Comparison of ENCODE assay signal across 8 cellular contexts in the genomic region with DNA sequence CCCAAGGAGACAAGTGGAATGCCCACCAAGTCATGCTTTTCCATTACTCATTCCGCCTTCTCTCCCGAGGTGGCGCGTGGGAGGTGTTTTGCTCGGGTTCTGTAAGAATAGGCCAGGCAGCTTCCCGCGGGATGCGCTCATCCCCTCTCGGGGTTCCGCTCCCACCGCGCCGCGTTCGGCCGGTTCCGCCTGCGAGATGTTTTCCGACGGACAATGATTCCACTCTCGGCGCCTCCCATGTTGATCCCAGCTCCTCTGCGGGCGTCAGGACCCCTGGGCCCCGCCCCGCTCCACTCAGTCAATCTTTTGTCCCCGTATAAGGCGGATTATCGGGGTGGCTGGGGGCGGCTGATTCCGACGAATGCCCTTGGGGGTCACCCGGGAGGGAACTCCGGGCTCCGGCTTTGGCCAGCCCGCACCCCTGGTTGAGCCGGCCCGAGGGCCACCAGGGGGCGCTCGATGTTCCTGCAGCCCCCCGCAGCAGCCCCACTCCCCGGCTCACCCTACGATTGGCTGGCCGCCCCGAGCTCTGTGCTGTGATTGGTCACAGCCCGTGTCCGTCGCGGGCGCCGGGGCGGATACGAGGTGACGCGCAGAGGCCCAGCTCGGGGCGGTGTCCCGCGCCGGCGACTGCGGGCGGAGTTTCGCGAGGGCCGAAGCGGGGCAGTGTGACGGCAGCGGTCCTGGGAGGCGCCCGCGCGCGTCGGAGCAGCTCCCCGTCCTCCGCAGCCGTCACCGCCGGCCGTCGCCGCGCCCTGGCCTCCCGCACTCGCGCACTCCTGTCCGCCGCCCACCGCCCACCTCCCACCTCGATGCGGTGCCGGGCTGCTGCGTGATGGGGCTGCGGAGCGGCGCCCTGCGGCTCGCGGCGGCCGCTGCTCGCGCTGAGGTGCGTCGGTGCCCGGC. TPM values are rescaled to one million over a fixed set of nuclear protein-coding genes. Genes with fewer than 3 reads are reported as not detected.
A peak's percentile ranks its signal among the peaks of the same experiment; 100 is the strongest.
DNase-seq lines count a peak whose midpoint lies in the region; ATAC-seq and TF ChIP-seq lines count a peak whose summit lies in the region.

A gene with protein sequence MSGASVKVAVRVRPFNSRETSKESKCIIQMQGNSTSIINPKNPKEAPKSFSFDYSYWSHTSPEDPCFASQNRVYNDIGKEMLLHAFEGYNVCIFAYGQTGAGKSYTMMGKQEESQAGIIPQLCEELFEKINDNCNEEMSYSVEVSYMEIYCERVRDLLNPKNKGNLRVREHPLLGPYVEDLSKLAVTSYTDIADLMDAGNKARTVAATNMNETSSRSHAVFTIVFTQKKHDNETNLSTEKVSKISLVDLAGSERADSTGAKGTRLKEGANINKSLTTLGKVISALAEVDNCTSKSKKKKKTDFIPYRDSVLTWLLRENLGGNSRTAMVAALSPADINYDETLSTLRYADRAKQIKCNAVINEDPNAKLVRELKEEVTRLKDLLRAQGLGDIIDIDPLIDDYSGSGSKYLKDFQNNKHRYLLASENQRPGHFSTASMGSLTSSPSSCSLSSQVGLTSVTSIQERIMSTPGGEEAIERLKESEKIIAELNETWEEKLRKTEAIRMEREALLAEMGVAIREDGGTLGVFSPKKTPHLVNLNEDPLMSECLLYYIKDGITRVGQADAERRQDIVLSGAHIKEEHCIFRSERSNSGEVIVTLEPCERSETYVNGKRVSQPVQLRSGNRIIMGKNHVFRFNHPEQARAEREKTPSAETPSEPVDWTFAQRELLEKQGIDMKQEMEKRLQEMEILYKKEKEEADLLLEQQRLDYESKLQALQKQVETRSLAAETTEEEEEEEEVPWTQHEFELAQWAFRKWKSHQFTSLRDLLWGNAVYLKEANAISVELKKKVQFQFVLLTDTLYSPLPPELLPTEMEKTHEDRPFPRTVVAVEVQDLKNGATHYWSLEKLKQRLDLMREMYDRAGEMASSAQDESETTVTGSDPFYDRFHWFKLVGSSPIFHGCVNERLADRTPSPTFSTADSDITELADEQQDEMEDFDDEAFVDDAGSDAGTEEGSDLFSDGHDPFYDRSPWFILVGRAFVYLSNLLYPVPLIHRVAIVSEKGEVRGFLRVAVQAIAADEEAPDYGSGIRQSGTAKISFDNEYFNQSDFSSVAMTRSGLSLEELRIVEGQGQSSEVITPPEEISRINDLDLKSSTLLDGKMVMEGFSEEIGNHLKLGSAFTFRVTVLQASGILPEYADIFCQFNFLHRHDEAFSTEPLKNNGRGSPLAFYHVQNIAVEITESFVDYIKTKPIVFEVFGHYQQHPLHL (N-terminal part only) (plus strand): TSS at position 666 of the 906 bp plus-strand sequence. CDS start 21,759 bp downstream, outside the sequence.

- ATAC-seq in HG03442 (IDR thresholded peaks at IDR 0.05; ENCODE audit: unreplicated experiment), result peak; percentile 92
- peak; percentile 95 for ATAC-seq in left colon

- POLR2A ChIA-PET in BJ (lab: Charles Lee), result no interaction called here

- peak; percentile 79 for DNase-seq in BJ (ENCODE audit: low read depth)
- DNase-seq in GM19238 (ENCODE audit: insufficient read length, low spot score), result peak; percentile 100
- DNase-seq in NCI-H524 treated with DMSO at 0.1 percent for 48 hours (lab: John Stamatoyannopoulos, UW), result peak; percentile 74
- DNase-seq in activated CD4-positive, alpha-beta T cell treated with anti-CD3 and anti-CD28 coated beads for 48 hours, result peak; percentile 97
- peak; percentile 99 for DNase-seq in colonic mucosa
- peak; percentile 98 to 99 for DNase-seq in left colon
- DNase-seq in stimulated activated CD4-positive, alpha-beta T cell treated with anti-CD3 and anti-CD28 coated beads, Interleukin-1b, Interleukin-23, amount 100 ng/mL, for 48 hours, result peak; percentile 95

- H3K27me3 ChIP-seq in BJ (ENCODE audit: control insufficient read depth, insufficient read depth, low read length), result no peaks in the 10 kb centered on the region
- H3K27me3 ChIP-seq in colonic mucosa, result no peaks in the 10 kb centered on the region

- TF ChIP-seq CTCF in BJ (IDR thresholded peaks at IDR 0.05; ENCODE audit: insufficient read depth, low read depth, low read length) (peak; percentile 97), colonic mucosa (IDR thresholded peaks at IDR 0.05) (peak; percentile 95)

- intact Hi-C loops in colonic mucosa (cut with DNase I) (loop anchor here (5.0 kb wide), 1 partner anchor 127 kb away; no protein-coding TSS in a partner anchor), left colon (cut with DNase I, micrococcal nuclease) (no loop called here)

- peak within 1 kb of the TSS; percentile 98 to 99 for H3K9ac ChIP-seq in colonic mucosa (ENCODE audit: low read depth in 2 of 2, low read length in 2 of 2)

- H3K9me3 ChIP-seq in colonic mucosa, result no peaks in the 10 kb centered on the region

- H3K4me3 ChIP-seq in BJ (ENCODE audit: low read depth, low read length) (peak within 1 kb of the TSS; percentile 76), colonic mucosa (peak within 1 kb of the TSS; percentile 91)

- CTCF ChIA-PET in BJ (lab: Yijun Ruan, JAX), result interaction anchor here (0.6 to 2.8 kb wide), 61 partner anchors 9 to 309 kb away, joined by 3 to 44 read pairs (median 4); partner anchors contain the start of genes LZIC and NMNAT1

- no peaks in the 10 kb centered on the region for H3K4me1 ChIP-seq in colonic mucosa

- H3K36me3 ChIP-seq in BJ (ENCODE audit: control insufficient read depth, insufficient read depth, low read length) (no peaks in the 10 kb centered on the region), colonic mucosa (no peaks in the 10 kb centered on the region)

- H3K27ac ChIP-seq in colonic mucosa, result peak within 1 kb of the TSS; percentile 93

RNA-seq across cellular contexts. Expression of the gene that starts here (rescaled TPM):
- 11.8 and 15.7 TPM in 2 replicates for polyA plus RNA-seq in BJ (2011; rRNA removed)
- 18.5 and 19.1 TPM in 2 replicates for polyA minus RNA-seq in BJ (2011; rRNA and poly(A)+ RNA removed)
- total RNA-seq in colonic mucosa (10 to 100 TPM; 39.7 to 47.4 TPM), left colon (10 to 100 TPM; 44.6 to 45.3 TPM)

Comparison
In these comparisons a context has a peak if more than half of its experiments do, and no peak if none do; other contexts are left out.
1. Peak in every context shown above with its lines: DNase-seq, ATAC-seq, H3K4me3 ChIP-seq and H3K27ac ChIP-seq.